2 cellular contexts compared by ENCODE assay signal in the genomic region with DNA sequence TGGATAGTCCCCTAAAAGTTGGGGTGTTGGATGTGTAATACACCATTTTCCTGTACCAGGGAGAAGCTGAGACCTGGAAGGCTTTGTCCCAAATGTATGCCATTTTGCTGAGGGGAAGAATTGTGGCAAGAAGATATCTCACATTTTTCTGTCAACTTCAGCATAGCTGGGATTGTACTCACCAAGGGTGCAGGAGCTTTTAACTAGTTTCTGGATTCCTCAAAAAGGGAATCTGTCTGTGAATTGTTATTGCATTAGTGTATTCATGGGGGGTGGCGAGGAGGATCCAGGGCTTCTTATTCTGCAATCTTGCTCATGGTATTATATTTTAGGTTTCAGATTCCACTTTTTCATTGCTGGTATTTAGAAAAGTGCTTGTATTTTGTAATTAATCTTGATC.
TF ChIP-seq lines count a peak whose summit lies in the region.

No MANE protein-coding gene starts in this region.

TF ChIP-seq in IMR-90, 13 proteins besides CTCF, POLR2A, EP300 and RAD21:
- no peak for TF ChIP-seq SMC3 (IDR thresholded peaks at IDR 0.05; ENCODE audit: low read depth, low read length)
- TF ChIP-seq CEBPB (IDR thresholded peaks at IDR 0.05; ENCODE audit: low read depth, low read length): peak; percentile 8; the same call in 1 of the 2 replicates

TF ChIP-seq in H1, 55 proteins besides CTCF, POLR2A, EP300 and RAD21:
- TF ChIP-seq NANOG (IDR thresholded peaks at IDR 0.05; ENCODE audit: insufficient read depth, low read depth, low read length, poor library complexity, severe bottlenecking) (no peak), SAP30 (IDR thresholded peaks at IDR 0.05; ENCODE audit: insufficient read depth, insufficient replicate concordance, low read length) (no peak), MAFK (IDR thresholded peaks at IDR 0.05; ENCODE audit: low read depth, low read length) (no peak), RXRA (IDR thresholded peaks at IDR 0.05; ENCODE audit: insufficient read depth, low read depth, low read length) (no peak), ZNF274 (IDR thresholded peaks at IDR 0.05; ENCODE audit: borderline replicate concordance, extremely low read depth, low read length) (no peak), BACH1 (IDR thresholded peaks at IDR 0.05; ENCODE audit: low read length) (no peak), KDM1A (IDR thresholded peaks at IDR 0.05; ENCODE audit: borderline replicate concordance, low read length) (no peak), POLR2AphosphoS5 (IDR thresholded peaks at IDR 0.05; ENCODE audit: low read depth, low read length) (no peak), SP2 (IDR thresholded peaks at IDR 0.05; ENCODE audit: low read length) (no peak), SIN3A (conservative IDR thresholded peaks at IDR 0.05 in 1 of 2, IDR thresholded peaks at IDR 0.05 in 1 of 2; ENCODE audit: low read depth in 1 of 2, low read length in 2 of 2) (no peak), PHF8 (conservative IDR thresholded peaks at IDR 0.05; ENCODE audit: low read depth, low read length) (no peak), JUN (IDR thresholded peaks at IDR 0.05; ENCODE audit: low read depth, low read length) (no peak), RBBP5 (IDR thresholded peaks at IDR 0.05; ENCODE audit: borderline replicate concordance, low read depth, low read length) (no peak), CHD2 (IDR thresholded peaks at IDR 0.05; ENCODE audit: low read length) (no peak), FOSL1 (IDR thresholded peaks at IDR 0.05; ENCODE audit: insufficient read depth, low read depth, low read length) (no peak), CEBPB (IDR thresholded peaks at IDR 0.05; ENCODE audit: low read depth, low read length) (no peak), SP1 (IDR thresholded peaks at IDR 0.05; ENCODE audit: low read depth, low read length) (no peak), POU5F1 (IDR thresholded peaks at IDR 0.05; ENCODE audit: low read depth, low read length) (no peak), MAX (IDR thresholded peaks at IDR 0.05) (no peak)
- TF ChIP-seq, protein P1, sequence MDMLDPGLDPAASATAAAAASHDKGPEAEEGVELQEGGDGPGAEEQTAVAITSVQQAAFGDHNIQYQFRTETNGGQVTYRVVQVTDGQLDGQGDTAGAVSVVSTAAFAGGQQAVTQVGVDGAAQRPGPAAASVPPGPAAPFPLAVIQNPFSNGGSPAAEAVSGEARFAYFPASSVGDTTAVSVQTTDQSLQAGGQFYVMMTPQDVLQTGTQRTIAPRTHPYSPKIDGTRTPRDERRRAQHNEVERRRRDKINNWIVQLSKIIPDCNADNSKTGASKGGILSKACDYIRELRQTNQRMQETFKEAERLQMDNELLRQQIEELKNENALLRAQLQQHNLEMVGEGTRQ (IDR thresholded peaks at IDR 0.05; ENCODE audit: low read length): no peak
